Comparison of ENCODE assay signal across 10 cellular contexts in the genomic region with DNA sequence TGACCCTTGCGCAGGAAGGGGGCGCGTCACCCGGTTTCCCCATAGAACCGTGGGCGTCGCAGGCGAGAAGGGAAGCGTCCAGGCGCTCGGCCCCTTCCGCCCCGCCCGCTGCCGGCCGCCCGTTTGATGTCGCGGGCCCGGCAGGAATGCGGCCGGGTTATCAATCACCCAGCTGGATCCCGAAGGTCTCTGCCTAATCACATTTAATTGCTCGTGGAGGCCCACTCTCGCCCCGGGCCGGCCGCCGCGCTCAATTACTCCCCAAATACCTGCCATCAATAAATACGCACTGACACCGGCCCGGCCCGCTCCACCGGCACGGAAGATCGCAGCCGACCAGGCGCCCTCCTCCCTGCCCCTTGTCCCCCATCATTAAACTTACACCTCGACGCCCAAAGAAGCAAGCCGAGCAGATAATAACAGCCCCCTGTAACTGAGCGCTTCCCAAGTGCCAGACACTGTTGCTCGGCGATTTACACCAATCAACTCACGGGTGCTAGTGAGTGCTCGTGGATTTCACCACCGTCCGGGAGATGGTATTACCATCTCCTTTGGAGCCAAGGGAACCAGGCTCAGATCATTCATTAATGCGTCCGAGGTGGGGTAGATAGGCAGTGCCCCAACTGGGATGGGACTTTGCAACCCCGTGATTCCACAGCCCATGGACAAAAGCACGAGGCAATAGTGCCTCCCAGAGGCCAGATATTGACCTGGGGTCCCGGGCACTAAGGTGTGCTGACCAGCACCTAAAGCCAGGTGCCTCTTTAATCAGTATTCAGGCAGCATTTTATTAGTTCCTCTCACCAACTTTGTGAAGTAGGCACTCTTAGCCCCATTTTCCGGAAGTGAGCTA. TPM values are rescaled to one million over a fixed set of nuclear protein-coding genes. Genes with fewer than 3 reads are reported as not detected.
DNase-seq lines count a peak whose midpoint lies in the region; ATAC-seq, FAIRE-seq and TF ChIP-seq lines count a peak whose summit lies in the region.
"Had no signal": no experiment of that assay in that cellular context is flagged by ENCODE, and none has a peak within 500 bp of the region (broad histone marks: within the 10 kb centered on the region; RNA-seq: fewer than 3 reads in every experiment).

No MANE protein-coding gene starts in this region.

- peaks cover 20 to 97% (median 79%) of the 10 kb centered on the region in 7 donors for H3K27me3 ChIP-seq in heart right ventricle
- peaks cover 5% of the 10 kb centered on the region for H3K27me3 ChIP-seq in right cardiac atrium (ENCODE audit: control insufficient read depth, insufficient read depth)
- H3K27me3 ChIP-seq in ascending aorta = peaks cover 9% of the 10 kb centered on the region
- peaks cover 30% of the 10 kb centered on the region for H3K27me3 ChIP-seq in keratinocyte (ENCODE audit: control insufficient read depth, extremely low read depth, insufficient read depth, low read length)
- H3K27me3 ChIP-seq in upper lobe of right lung = peaks cover 85% of the 10 kb centered on the region

- TF ChIP-seq CTCF in heart right ventricle (IDR thresholded peaks at IDR 0.05) = peak in 5 of 9 donors; percentile 26 to 47 (median 30)
- peak in 2 of 3 experiments; percentile 4 to 17 for TF ChIP-seq CTCF in ascending aorta (IDR thresholded peaks at IDR 0.05)
- peak; percentile 60 to 85 (median 73) for TF ChIP-seq CTCF in keratinocyte (optimal IDR thresholded peaks at IDR 0.05 in 1 of 3, IDR thresholded peaks at IDR 0.05 in 1 of 3, conservative IDR thresholded peaks at IDR 0.05 in 1 of 3; ENCODE audit: extremely low read depth in 1 of 3, insufficient read depth in 2 of 3, low read length in 3 of 3)
- peak; percentile 45 for TF ChIP-seq CTCF in upper lobe of right lung (IDR thresholded peaks at IDR 0.05)

- H3K4me3 ChIP-seq in heart right ventricle (peak overlapping the region in 1 of 10 donors; percentile 10), right cardiac atrium (ENCODE audit: low read length) (no peak overlapping the region), ascending aorta (peak overlapping the region in 1 of 2 donors; percentile 4), keratinocyte (ENCODE audit: control insufficient read depth in 2 of 3, extremely low read depth in 1 of 3, insufficient read depth in 2 of 3, low read depth in 1 of 3, low read length in 3 of 3) (peak overlapping the region; percentile 0 to 31 (median 27)), upper lobe of right lung (no peak overlapping the region)

- H3K9me3 Mint-ChIP-seq in activated T-cell treated with anti-CD3 and anti-CD28 coated beads, Interleukin-2, amount 50 U/mL, for 4 hours = no peaks in the 10 kb centered on the region
- H3K9me3 Mint-ChIP-seq: central memory CD8-positive, alpha-beta T cell had no signal

- no peak for ATAC-seq in heart right ventricle
- no peak for ATAC-seq in right cardiac atrium
- ATAC-seq in upper lobe of right lung = peak; percentile 76
- ATAC-seq in HG03196 (IDR thresholded peaks at IDR 0.05; ENCODE audit: unreplicated experiment) = no peak
- ATAC-seq in activated T-cell treated with anti-CD3 and anti-CD28 coated beads, Interleukin-2, amount 50 U/mL, for 4 hours = no peak
- ATAC-seq in GM21825 (IDR thresholded peaks at IDR 0.05; ENCODE audit: unreplicated experiment) = no peak

- FAIRE-seq in keratinocyte (lab: Jason Lieb, UNC) = peak; percentile 78

- no peaks in the 10 kb centered on the region for H3K36me3 Mint-ChIP-seq in activated T-cell treated with anti-CD3 and anti-CD28 coated beads, Interleukin-2, amount 50 U/mL, for 4 hours (ENCODE audit: insufficient read depth)

- H3K36me3 ChIP-seq in heart right ventricle (no peaks in the 10 kb centered on the region), ascending aorta (no peaks in the 10 kb centered on the region), keratinocyte (ENCODE audit: control insufficient read depth in 2 of 2, extremely low read depth in 1 of 2, insufficient read depth in 2 of 2, low read length in 2 of 2) (no peaks in the 10 kb centered on the region), upper lobe of right lung (no peaks in the 10 kb centered on the region)

- peak overlapping the region; percentile 77 for H3K4me2 ChIP-seq in keratinocyte (ENCODE audit: control insufficient read depth, extremely low read depth, insufficient read depth, low read depth, low read length)

- H3K9me3 ChIP-seq in heart right ventricle = no peaks in the 10 kb centered on the region
- H3K9me3 ChIP-seq in right cardiac atrium (ENCODE audit: control insufficient read depth, low read length) = no peaks in the 10 kb centered on the region
- H3K9me3 ChIP-seq in ascending aorta = no peaks in the 10 kb centered on the region
- H3K9me3 ChIP-seq in keratinocyte (ENCODE audit: control insufficient read depth, low read depth, low read length) = no peaks in the 10 kb centered on the region
- H3K9me3 ChIP-seq in upper lobe of right lung = no peaks in the 10 kb centered on the region

- H3K9ac ChIP-seq in keratinocyte (ENCODE audit: control insufficient read depth, extremely low read depth, insufficient read depth, low read length) = no peak overlapping the region

- intact Hi-C loops in heart right ventricle (cut with DNase I) = loop anchor here in 2 of 10 donors (5.0 to 10.0 kb wide), 2 partner anchors 311 to 408 kb away; no protein-coding TSS in a partner anchor
- intact Hi-C loops in right cardiac atrium (cut with DNase I) = loop anchor here in 1 of 4 donors (10.0 kb wide), 1 partner anchor 321 kb away; no protein-coding TSS in a partner anchor
- intact Hi-C loops in ascending aorta (cut with DNase I) = loop anchor here (5.0 kb wide), 1 partner anchor 318 kb away; no protein-coding TSS in a partner anchor
- intact Hi-C loops in upper lobe of right lung (cut with DNase I) = no loop called here

- DNase-seq in heart right ventricle (no peak), right cardiac atrium (no peak), ascending aorta (ENCODE audit: low spot score in 2 of 2) (no peak), keratinocyte (ENCODE audit: low read depth, low spot score) (no peak), upper lobe of right lung (no peak)
- no peak for DNase-seq in activated T-cell treated with anti-CD3 and anti-CD28 coated beads, Interleukin-2, amount 50 U/mL, for 4 hours

- WGBS in heart right ventricle, 2 donors = 1 to 2% methylated on average over 55 of the region's 55 CpGs
- 2% methylated on average over 55 of the region's 55 CpGs for WGBS in right cardiac atrium

- H3K4me1 ChIP-seq in heart right ventricle = peaks cover 0 to 19% (median 7%) of the 10 kb centered on the region in 9 donors
- H3K4me1 ChIP-seq in right cardiac atrium (ENCODE audit: control insufficient read depth, insufficient read depth, low read length) = no peaks in the 10 kb centered on the region
- no peaks in the 10 kb centered on the region for H3K4me1 ChIP-seq in ascending aorta
- peaks cover 5% of the 10 kb centered on the region for H3K4me1 ChIP-seq in keratinocyte (ENCODE audit: control insufficient read depth, extremely low read depth, insufficient read depth, low read length)
- H3K4me1 ChIP-seq in upper lobe of right lung = peaks cover 6% of the 10 kb centered on the region

- no peaks in the 10 kb centered on the region for H4K20me1 ChIP-seq in keratinocyte (ENCODE audit: control insufficient read depth, extremely low read depth, insufficient read depth, low read length)

- no peaks in the 10 kb centered on the region for H3K4me1 Mint-ChIP-seq in activated T-cell treated with anti-CD3 and anti-CD28 coated beads, Interleukin-2, amount 50 U/mL, for 4 hours (ENCODE audit: low read depth)
- H3K4me1 Mint-ChIP-seq: central memory CD8-positive, alpha-beta T cell had no signal

- H3K4me3 Mint-ChIP-seq in activated T-cell treated with anti-CD3 and anti-CD28 coated beads, Interleukin-2, amount 50 U/mL, for 4 hours = no peak overlapping the region
- H3K4me3 Mint-ChIP-seq: central memory CD8-positive, alpha-beta T cell had no signal

- peaks cover 85% of the 10 kb centered on the region for H3K27me3 Mint-ChIP-seq in activated T-cell treated with anti-CD3 and anti-CD28 coated beads, Interleukin-2, amount 50 U/mL, for 4 hours (ENCODE audit: low read depth)

- no peaks in the 10 kb centered on the region for H3K79me2 ChIP-seq in keratinocyte (ENCODE audit: control insufficient read depth, insufficient read depth, low read length)

- dilution Hi-C loops in keratinocyte (cut with MboI; ENCODE audit: extremely low pct_ligation_motif_present, low sequenced_read_pairs) = no loop called here

- no peak overlapping the region for H3K27ac ChIP-seq in heart right ventricle
- no peak overlapping the region for H3K27ac ChIP-seq in right cardiac atrium (ENCODE audit: low read length)
- no peak overlapping the region for H3K27ac ChIP-seq in ascending aorta
- no peak overlapping the region for H3K27ac ChIP-seq in keratinocyte (ENCODE audit: control insufficient read depth, insufficient read depth, low read length)
- no peak overlapping the region for H3K27ac ChIP-seq in upper lobe of right lung

- peak overlapping the region; percentile 1 for H2AFZ ChIP-seq in keratinocyte (ENCODE audit: control insufficient read depth, low read length)

- H3K9me1 ChIP-seq in keratinocyte (ENCODE audit: control insufficient read depth, extremely low read depth, insufficient read depth, low read length) = no peaks in the 10 kb centered on the region

RNA-seq across cellular contexts. Expression of a gene that starts 11.3 kb away (rescaled TPM):
- total RNA-seq in heart right ventricle = 1 to 10 TPM in 9 of 10 donors, under 1 TPM in 1; 0.74 to 2.1 (median 1.5) TPM
- under 1 TPM; 0.43 to 0.80 TPM for polyA plus RNA-seq in heart right ventricle
- 1 to 10 TPM; 1.9 to 3.2 (median 2.6) TPM for total RNA-seq in right cardiac atrium
- 2.7 TPM for polyA plus RNA-seq in right cardiac atrium
- not detected for total RNA-seq in ascending aorta
- 2.7 to 4.0 TPM (median 3.6 TPM) in 3 replicates for polyA plus RNA-seq in keratinocyte
- polyA plus RNA-seq in keratinocyte (2011; ENCODE audit: low read depth) = 2.1 TPM
- polyA plus RNA-seq in keratinocyte (2011; cell fraction: cytosol; rRNA removed) = 3.2 and 3.8 TPM in 2 replicates
- 3.3 and 4.1 TPM in 2 replicates for polyA plus RNA-seq in keratinocyte (2011; cell fraction: nucleus; rRNA removed)
- polyA plus RNA-seq in keratinocyte (2012; ENCODE audit: low replicate concordance) = 3.2 and 4.3 TPM in 2 replicates
- polyA minus RNA-seq in keratinocyte = 4.0 to 7.7 TPM (median 5.7 TPM) in 3 replicates
- polyA minus RNA-seq in keratinocyte (2011; cell fraction: cytosol; rRNA and poly(A)+ RNA removed) = 3.5 TPM
- polyA minus RNA-seq in keratinocyte (2011; cell fraction: nucleus; rRNA and poly(A)+ RNA removed) = 2.0 and 2.3 TPM in 2 replicates
- 0.52 TPM for total RNA-seq in upper lobe of right lung
- total RNA-seq in activated T-cell treated with anti-CD3 and anti-CD28 coated beads, Interleukin-2, amount 50 U/mL, for 4 hours = under 1 TPM; 0.08 to 0.33 (median 0.18) TPM
- total RNA-seq: T-helper 1 cell treated with Interleukin-12 subunit alpha and Interleukin-12 subunit beta and Interleukin-4 antibody, amounts not matched to agents 30 ng/mL and 1 ng/mL, for 36 hours had no signal

Comparison
In these comparisons a context has a peak if more than half of its experiments do, and no peak if none do; other contexts are left out.
1. H3K4me3 ChIP-seq: peak in keratinocyte (3 of 3); none in right cardiac atrium (single experiment) and upper lobe of right lung (single experiment).
2. CTCF ChIP-seq: peak in every context shown above with its lines; median percentile 73 in keratinocyte; 45 in upper lobe of right lung; 30 in heart right ventricle; 10 in ascending aorta.